In genomic region chr19:1266818-1267440, GRCh38 we compare ENCODE assay signal across 8 cellular contexts. TPM values are rescaled to one million over a fixed set of nuclear protein-coding genes. Genes with fewer than 3 reads are reported as not detected.
A peak's percentile ranks its signal among the peaks of the same experiment; 100 is the strongest.
DNase-seq lines count a peak whose midpoint lies in the region; ATAC-seq and TF ChIP-seq lines count a peak whose summit lies in the region.

No MANE protein-coding gene starts in this region.

- WGBS in smooth muscle cell (ENCODE audit: low lambda C conversion rate) = 2% methylated on average over 68 of the region's 73 CpGs

- intact Hi-C loops in MCF 10A (cut with micrococcal nuclease) = loop anchor here (1.0 kb wide), 2 partner anchors 18 to 23 kb away; no protein-coding TSS in a partner anchor

- H3K27ac Mint-ChIP-seq in MCF 10A (ENCODE audit: low read depth, unreplicated experiment) = no peak overlapping the region

- ATAC-seq in GM18909 (IDR thresholded peaks at IDR 0.05; ENCODE audit: poor library complexity, unreplicated experiment) = peak; percentile 21

- no peaks in the 10 kb centered on the region for H3K27me3 ChIP-seq in smooth muscle cell (ENCODE audit: low read depth)

- peak overlapping the region; percentile 91 for H3K4me2 ChIP-seq in smooth muscle cell

- peak overlapping the region; percentile 70 for H3K4me3 Mint-ChIP-seq in MCF 10A (ENCODE audit: unreplicated experiment)

- peak overlapping the region; percentile 63 for H3K4me3 ChIP-seq in AG10803 (ENCODE audit: low read length)
- H3K4me3 ChIP-seq in smooth muscle cell = peak overlapping the region; percentile 68

- peaks cover 23% of the 10 kb centered on the region for H3K79me2 ChIP-seq in smooth muscle cell (ENCODE audit: low read depth)

- no peaks in the 10 kb centered on the region for H3K36me3 ChIP-seq in smooth muscle cell (ENCODE audit: low read depth)

- POLR2A ChIA-PET in MCF 10A (lab: Yijun Ruan, JAX) = interaction anchor here (0.7 to 6.2 kb wide), 18 partner anchors 8 to 227 kb away, joined by 3 to 240 read pairs (median 6); partner anchors contain the start of genes ABCA7, ATP5F1D, FAM174C and GPX4

- no peaks in the 10 kb centered on the region for H3K9me3 Mint-ChIP-seq in MCF 10A (ENCODE audit: unreplicated experiment)

- DNase-seq in AG10803 (ENCODE audit: low read depth) = peak; percentile 44
- DNase-seq in HT1080 (ENCODE audit: low read depth) = peak; percentile 48
- peak; percentile 72 for DNase-seq in T-helper 9 cell
- peak; percentile 56 for DNase-seq in MCF 10A (ENCODE audit: unreplicated experiment)
- peak; percentile 72 for DNase-seq in inferior parietal cortex (ENCODE audit: extremely low spot score)
- peak; percentile 83 for DNase-seq in smooth muscle cell (lab: John Stamatoyannopoulos, UW; ENCODE audit: unreplicated experiment)
- DNase-seq in middle frontal gyrus (ENCODE audit: extremely low spot score, low spot score) = no peak

- TF ChIP-seq CTCF in AG10803 (conservative IDR thresholded peaks at IDR 0.05; ENCODE audit: low read length) = peak; percentile 61
- TF ChIP-seq CTCF in MCF 10A (IDR thresholded peaks at IDR 0.05; ENCODE audit: unreplicated experiment) = peak; percentile 94
- peak; percentile 97 for TF ChIP-seq CTCF in smooth muscle cell (IDR thresholded peaks at IDR 0.05; ENCODE audit: borderline replicate concordance, insufficient read depth, poor library complexity, severe bottlenecking)

- no peak overlapping the region for H2AFZ ChIP-seq in smooth muscle cell (ENCODE audit: low read depth)

- H3F3A ChIP-seq in smooth muscle cell (ENCODE audit: low read depth) = peaks cover 50% of the 10 kb centered on the region

- H3K9ac ChIP-seq in smooth muscle cell (ENCODE audit: low read depth) = peak overlapping the region; percentile 80

- H3K4me1 Mint-ChIP-seq in MCF 10A (ENCODE audit: insufficient read depth, unreplicated experiment) = peaks cover 39% of the 10 kb centered on the region

- H3K27me3 Mint-ChIP-seq in MCF 10A (ENCODE audit: insufficient read depth, unreplicated experiment) = no peaks in the 10 kb centered on the region

- CTCF ChIA-PET in MCF 10A (lab: Yijun Ruan, JAX) = interaction anchor here (0.6 to 4.9 kb wide), 11 partner anchors 10 to 1955 kb away, joined by 3 to 144 read pairs (median 4); partner anchors contain the start of gene ATP5F1D

- H4K20me1 ChIP-seq in smooth muscle cell (ENCODE audit: low read depth) = peaks cover 29% of the 10 kb centered on the region

- H3K4me1 ChIP-seq in smooth muscle cell (ENCODE audit: low read depth) = peaks cover 57% of the 10 kb centered on the region

- H3K9me3 ChIP-seq in smooth muscle cell (replicated peaks; ENCODE audit: low read depth) = no peaks in the 10 kb centered on the region

- H3K27ac ChIP-seq in smooth muscle cell (ENCODE audit: low read depth) = peak overlapping the region; percentile 97

- peaks cover 37% of the 10 kb centered on the region for H3K36me3 Mint-ChIP-seq in MCF 10A (ENCODE audit: insufficient read depth, unreplicated experiment)

- no TSS peak for BruUV-seq in MCF 10A (replicated peaks; lab: Mats Ljungman, UMichigan)

RNA-seq across cellular contexts. Expression of gene CIRBP, which starts 2.2 kb away (rescaled TPM):
- 170 and 219 TPM in 2 replicates for total RNA-seq in HT1080 (2014; rRNA removed; shearing (Covaris generic))
- polyA plus RNA-seq in HT1080 (2015; cell fraction: cytosol; rRNA removed) = 148 and 175 TPM in 2 replicates
- 531 and 623 TPM in 2 replicates for polyA plus RNA-seq in HT1080 (2015; cell fraction: nucleus; rRNA removed)
- total RNA-seq in MCF 10A (2022) = 316 and 362 TPM in 2 replicates
- total RNA-seq in smooth muscle cell = 119 and 122 TPM in 2 replicates
- 215 and 235 TPM in 2 replicates for polyA plus RNA-seq in smooth muscle cell

RNA-seq across cellular contexts. Expression of gene FAM174C, which starts 8.4 kb away (rescaled TPM):
- 53.1 and 58.1 TPM in 2 replicates for total RNA-seq in HT1080 (2014; rRNA removed; shearing (Covaris generic))
- 64.5 and 87.6 TPM in 2 replicates for polyA plus RNA-seq in HT1080 (2015; cell fraction: cytosol; rRNA removed)
- polyA plus RNA-seq in HT1080 (2015; cell fraction: nucleus; rRNA removed) = 29.4 and 37.0 TPM in 2 replicates
- 71.0 and 85.2 TPM in 2 replicates for total RNA-seq in MCF 10A (2022)
- 33.4 and 41.5 TPM in 2 replicates for total RNA-seq in smooth muscle cell
- polyA plus RNA-seq in smooth muscle cell = 75.6 and 78.1 TPM in 2 replicates

RNA-seq across cellular contexts. Expression of gene MIDN, which starts 18.5 kb away (rescaled TPM):
- total RNA-seq in HT1080 (2014; rRNA removed; shearing (Covaris generic)) = 10.1 and 11.2 TPM in 2 replicates
- 39.7 and 46.2 TPM in 2 replicates for polyA plus RNA-seq in HT1080 (2015; cell fraction: cytosol; rRNA removed)
- polyA plus RNA-seq in HT1080 (2015; cell fraction: nucleus; rRNA removed) = 62.1 and 101 TPM in 2 replicates
- total RNA-seq in MCF 10A (2022) (73.6 and 96.9 TPM in 2 replicates), smooth muscle cell (25.0 and 58.5 TPM in 2 replicates)
- 65.3 and 70.6 TPM in 2 replicates for polyA plus RNA-seq in smooth muscle cell

RNA-seq across cellular contexts. Expression of gene EFNA2, which starts 18.7 kb away (rescaled TPM):
- total RNA-seq in HT1080 (2014; rRNA removed; shearing (Covaris generic)) = 0.45 TPM in 1 of 2 replicates, not detected in the other
- polyA plus RNA-seq in HT1080 (2015; cell fraction: cytosol; rRNA removed) = 0.12 and 0.16 TPM in 2 replicates
- not detected in 2 replicates for polyA plus RNA-seq in HT1080 (2015; cell fraction: nucleus; rRNA removed)
- total RNA-seq in MCF 10A (2022) = not detected in 2 replicates
- 6.2 and 7.4 TPM in 2 replicates for total RNA-seq in smooth muscle cell
- polyA plus RNA-seq in smooth muscle cell = 0.89 and 1.2 TPM in 2 replicates

RNA-seq across cellular contexts. Expression of gene ATP5F1D, which starts 25.4 kb away (rescaled TPM):
- total RNA-seq in HT1080 (2014; rRNA removed; shearing (Covaris generic)) = 55.4 and 127 TPM in 2 replicates
- 369 and 385 TPM in 2 replicates for polyA plus RNA-seq in HT1080 (2015; cell fraction: cytosol; rRNA removed)
- polyA plus RNA-seq in HT1080 (2015; cell fraction: nucleus; rRNA removed) = 147 and 154 TPM in 2 replicates
- total RNA-seq in MCF 10A (2022) (256 and 258 TPM in 2 replicates), smooth muscle cell (29.1 and 68.8 TPM in 2 replicates)
- polyA plus RNA-seq in smooth muscle cell = 265 and 272 TPM in 2 replicates
